In the genomic region with DNA sequence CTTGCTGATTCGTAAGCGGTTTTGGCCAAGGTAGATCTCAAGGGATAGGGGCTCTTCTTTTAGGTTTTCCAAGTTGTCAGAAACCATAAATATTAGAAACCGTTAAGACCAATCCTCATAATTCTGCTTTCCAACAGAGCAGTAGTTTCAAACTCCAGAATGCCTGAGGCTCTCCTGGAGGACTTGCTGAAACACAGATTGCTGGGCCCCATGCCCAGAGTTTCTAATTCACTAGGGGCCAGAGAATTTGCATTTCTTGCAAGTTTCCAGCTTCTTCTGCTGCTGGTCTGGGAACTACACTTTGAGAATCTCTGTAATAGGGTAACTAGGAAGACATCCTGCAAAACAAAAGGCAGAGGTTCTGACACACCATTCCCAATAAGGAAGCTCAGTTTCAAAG, we compare ENCODE assay signal across 15 cellular contexts.
A peak's percentile ranks its signal among the peaks of the same experiment; 100 is the strongest.
DNase-seq lines count a peak whose midpoint lies in the region; TF ChIP-seq lines count a peak whose summit lies in the region.
"Had no signal": no experiment of that assay in that cellular context is flagged by ENCODE, and none has a peak within 500 bp of the region (broad histone marks: within the 10 kb centered on the region; RNA-seq: fewer than 3 reads in every experiment).

No MANE protein-coding gene starts in this region.

- no peak overlapping the region for H3K18ac ChIP-seq in mesenchymal stem cell (ENCODE audit: low read depth in 1 of 2, low read length in 2 of 2)

- no peak overlapping the region for H2BK12ac ChIP-seq in mesenchymal stem cell (ENCODE audit: low read length in 2 of 2)

- intact Hi-C loops in tibial artery (cut with DNase I; ENCODE audit: low total_unique reads): no loop called here

- H2AFZ ChIP-seq in mesenchymal stem cell (ENCODE audit: low read depth, low read length): no peak overlapping the region
- H2AFZ ChIP-seq: GM23248 had no signal

- H3K27me3 ChIP-seq in mesenchymal stem cell (ENCODE audit: control insufficient read depth in 1 of 2, insufficient read depth in 1 of 2, low read length in 2 of 2): no peaks in the 10 kb centered on the region
- no peaks in the 10 kb centered on the region for H3K27me3 ChIP-seq in tibial artery
- H3K27me3 ChIP-seq: BE2C had no signal

- no peak overlapping the region for H3K4ac ChIP-seq in mesenchymal stem cell (ENCODE audit: low read depth in 1 of 2, low read length in 2 of 2)

- no peak overlapping the region for H2BK120ac ChIP-seq in mesenchymal stem cell (ENCODE audit: low read depth, low read length)

- H3K36me3 ChIP-seq in mesenchymal stem cell (ENCODE audit: control insufficient read depth in 1 of 2, insufficient read depth in 2 of 2, low read depth in 1 of 2, low read length in 2 of 2) (no peaks in the 10 kb centered on the region), tibial artery (no peaks in the 10 kb centered on the region)
- H3K36me3 ChIP-seq: BE2C had no signal

- no peaks in the 10 kb centered on the region for H3K36me3 Mint-ChIP-seq in osteocyte (ENCODE audit: unreplicated experiment)
- H3K36me3 Mint-ChIP-seq: CD4-positive, alpha-beta memory T cell had no signal

- peak overlapping the region; percentile 17 for H3K9ac ChIP-seq in mesenchymal stem cell (ENCODE audit: low read length)
- H3K9ac ChIP-seq: GM23248 had no signal

- H3K27ac ChIP-seq in mesenchymal stem cell (ENCODE audit: low read length, poor library complexity, severe bottlenecking) (no peak overlapping the region), tibial artery (no peak overlapping the region)
- H3K27ac ChIP-seq: A549, C4-2B, GM23248 had no signal

- peaks cover 15% of the 10 kb centered on the region for H3K9me3 Mint-ChIP-seq in osteocyte (ENCODE audit: unreplicated experiment)

- no peak overlapping the region for H4K8ac ChIP-seq in mesenchymal stem cell (ENCODE audit: low read length)

- peaks cover 3% of the 10 kb centered on the region for H3K4me1 Mint-ChIP-seq in osteocyte (ENCODE audit: unreplicated experiment)
- H3K4me1 Mint-ChIP-seq: CD4-positive, alpha-beta memory T cell had no signal

- H3K27ac Mint-ChIP-seq in osteocyte (ENCODE audit: unreplicated experiment): no peak overlapping the region
- H3K27ac Mint-ChIP-seq: CD4-positive, alpha-beta memory T cell had no signal

- no peak for TF ChIP-seq CTCF in tibial artery (IDR thresholded peaks at IDR 0.05)
- TF ChIP-seq CTCF in osteocyte (IDR thresholded peaks at IDR 0.05): no peak

- no peak overlapping the region for H2BK15ac ChIP-seq in mesenchymal stem cell (ENCODE audit: low read depth, poor library complexity, severe bottlenecking)

- H3K4me3 ChIP-seq in mesenchymal stem cell (ENCODE audit: insufficient read depth in 1 of 2, low read depth in 1 of 2, low read length in 2 of 2): no peak overlapping the region
- H3K4me3 ChIP-seq in tibial artery: no peak overlapping the region
- H3K4me3 ChIP-seq: A549, GM23248 had no signal

- no peaks in the 10 kb centered on the region for H3K4me1 ChIP-seq in mesenchymal stem cell (ENCODE audit: control insufficient read depth, insufficient read depth, low read depth, low read length)
- no peaks in the 10 kb centered on the region for H3K4me1 ChIP-seq in tibial artery
- H3K4me1 ChIP-seq: A549, BE2C had no signal

- no peak overlapping the region for H4K91ac ChIP-seq in mesenchymal stem cell (ENCODE audit: low read length)

- H3K23ac ChIP-seq in mesenchymal stem cell (ENCODE audit: low read length in 2 of 2): no peak overlapping the region

- DNase-seq in NCI-H446 treated with DMSO at 0.1 percent for 48 hours (lab: John Stamatoyannopoulos, UW) (peak; percentile 33), NCI-H69 (lab: John Stamatoyannopoulos, UW) (peak; percentile 27), fibroblast of peridontal ligament (ENCODE audit: extremely low read depth) (peak; percentile 3), mesenchymal stem cell (no peak), tibial artery (no peak), osteocyte (ENCODE audit: extremely low spot score, unreplicated experiment) (no peak), NCI-H510A (lab: John Stamatoyannopoulos, UW) (no peak)
- DNase-seq in stimulated activated naive CD4-positive, alpha-beta T cell treated with Interleukin-2 at 50 U/mL for 16 hours (lab: John Stamatoyannopoulos, UW): no peak
- DNase-seq: BE2C; CD4-positive, alpha-beta memory T cell; DMS53; GF-D8; GM23248 had no signal

- H2AK5ac ChIP-seq in mesenchymal stem cell (ENCODE audit: low read length, severe bottlenecking): no peak overlapping the region

- H3K79me1 ChIP-seq in mesenchymal stem cell (replicated peaks; ENCODE audit: low read length, poor library complexity, severe bottlenecking): no peaks in the 10 kb centered on the region

- no peak overlapping the region for H2BK5ac ChIP-seq in mesenchymal stem cell (ENCODE audit: low read depth, low read length, poor library complexity, severe bottlenecking)

- no peak overlapping the region for H3K14ac ChIP-seq in mesenchymal stem cell (ENCODE audit: low read length in 2 of 2)

- WGBS in mesenchymal stem cell: 92% methylated on average over 3 of the region's 3 CpGs

- no peak overlapping the region for H3K4me3 Mint-ChIP-seq in osteocyte (ENCODE audit: unreplicated experiment)
- H3K4me3 Mint-ChIP-seq: CD4-positive, alpha-beta memory T cell had no signal

- no peak overlapping the region for H3K4me2 ChIP-seq in mesenchymal stem cell (ENCODE audit: low read length, poor library complexity, severe bottlenecking)
- H3K4me2 ChIP-seq: A549 had no signal

- H3K9me3 ChIP-seq in mesenchymal stem cell (ENCODE audit: control insufficient read depth, low read length) (no peaks in the 10 kb centered on the region), tibial artery (no peaks in the 10 kb centered on the region)
- H3K9me3 ChIP-seq: A549, BE2C had no signal

- no peaks in the 10 kb centered on the region for H3K27me3 Mint-ChIP-seq in osteocyte (ENCODE audit: unreplicated experiment)
- H3K27me3 Mint-ChIP-seq: CD4-positive, alpha-beta memory T cell had no signal

Comparison
In these comparisons a context has a peak if more than half of its experiments do, and no peak if none do; other contexts are left out.
1. DNase-seq: peak in NCI-H446 treated with DMSO at 0.1 percent for 48 hours (single experiment), NCI-H69 (single experiment) and fibroblast of peridontal ligament (single experiment); none in mesenchymal stem cell (single experiment), tibial artery (0 of 2), stimulated activated naive CD4-positive, alpha-beta T cell treated with Interleukin-2 at 50 U/mL for 16 hours (single experiment), osteocyte (single experiment) and NCI-H510A (single experiment).